ENCODE assay signal across 2 cellular contexts in the genomic region with DNA sequence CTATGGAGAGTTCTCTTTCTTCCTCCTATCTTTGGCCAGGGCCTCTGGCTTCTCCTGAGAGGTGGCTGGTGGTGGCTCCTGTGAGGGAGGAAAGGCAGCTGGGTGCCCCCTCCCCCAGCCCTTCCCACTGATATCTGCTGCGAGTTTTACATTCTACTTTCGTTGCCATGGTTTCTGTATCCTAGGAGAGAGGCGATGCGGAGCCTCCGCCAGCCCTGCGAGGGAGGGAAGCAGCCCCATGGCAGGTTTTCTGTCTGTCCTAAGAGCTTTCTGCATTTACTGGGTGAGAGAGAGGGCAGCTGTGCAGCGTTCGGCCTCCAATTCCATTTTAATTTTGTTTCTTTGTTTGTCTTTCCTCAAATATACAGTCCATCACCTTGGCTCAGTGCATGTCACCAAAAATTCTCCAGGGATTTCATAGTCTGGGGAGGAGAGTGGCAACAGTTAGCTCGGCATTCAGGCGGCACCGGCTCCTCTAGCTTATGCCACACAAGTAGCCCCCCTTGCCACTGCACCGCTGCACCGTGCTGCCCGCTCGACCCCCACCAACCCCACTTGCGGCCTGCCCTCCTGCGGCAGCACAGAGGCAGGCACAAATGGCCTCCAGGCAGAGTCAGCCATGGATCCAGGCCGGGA.
TF ChIP-seq lines count a peak whose summit lies in the region.

No MANE protein-coding gene starts in this region.

TF ChIP-seq in H1, 55 proteins besides CTCF, POLR2A, EP300 and RAD21:
- TF ChIP-seq EZH2 (IDR thresholded peaks at IDR 0.05; ENCODE audit: low read depth, low read length, severe bottlenecking) (no peak), E2F6 (IDR thresholded peaks at IDR 0.05) (no peak), SAP30 (IDR thresholded peaks at IDR 0.05; ENCODE audit: insufficient read depth, insufficient replicate concordance, low read length) (no peak), SIN3A (conservative IDR thresholded peaks at IDR 0.05 in 1 of 2, IDR thresholded peaks at IDR 0.05 in 1 of 2; ENCODE audit: low read depth in 1 of 2, low read length in 2 of 2) (peak in 1 of 2 experiments; percentile 26; a peak in 1 of 4 replicates), RFX5 (IDR thresholded peaks at IDR 0.05; ENCODE audit: borderline replicate concordance, low read depth, low read length) (no peak), BRCA1 (IDR thresholded peaks at IDR 0.05; ENCODE audit: low read depth, low read length) (no peak), RNF2 (IDR thresholded peaks at IDR 0.05; ENCODE audit: borderline replicate concordance, low read depth, low read length, missing control alignments, poor library complexity, severe bottlenecking) (no peak), KDM5A (IDR thresholded peaks at IDR 0.05; ENCODE audit: low read length) (no peak), TEAD4 (IDR thresholded peaks at IDR 0.05; ENCODE audit: low read depth, low read length) (peak; percentile 44; the same call in 1 of the 2 replicates)

TF ChIP-seq in GM12891, 5 proteins besides CTCF, POLR2A, EP300 and RAD21:
- TF ChIP-seq PAX5 (IDR thresholded peaks at IDR 0.05; ENCODE audit: insufficient read depth, low read length, severe bottlenecking) (no peak), SPI1 (IDR thresholded peaks at IDR 0.05; ENCODE audit: low read depth, low read length) (no peak), POU2F2 (IDR thresholded peaks at IDR 0.05; ENCODE audit: low read depth, low read length) (no peak), POLR2AphosphoS5 (IDR thresholded peaks at IDR 0.05; ENCODE audit: low read depth, low read length) (no peak)
